In the genomic region with DNA sequence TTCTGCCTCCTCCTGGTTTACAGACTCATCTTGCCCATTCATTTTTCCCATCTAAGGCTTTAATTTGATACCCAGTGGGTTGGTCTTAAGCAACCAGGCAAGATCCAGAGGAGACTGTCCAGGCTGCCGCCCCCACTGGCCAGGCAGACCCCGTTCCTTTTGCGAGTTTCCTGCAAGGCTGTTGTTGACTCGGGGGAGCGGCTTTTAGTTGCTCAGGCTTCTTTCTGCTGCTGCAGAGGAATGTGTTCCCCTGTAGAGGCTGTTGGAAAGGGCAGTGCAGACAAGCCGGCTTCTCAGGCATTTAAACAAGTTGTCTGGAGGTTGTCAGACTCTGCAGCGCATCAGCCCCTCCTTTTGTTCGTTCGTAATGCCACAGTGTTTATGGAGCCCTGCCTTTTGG, we compare ENCODE assay signal across 15 cellular contexts.
DNase-seq lines count a peak whose midpoint lies in the region; ATAC-seq and TF ChIP-seq lines count a peak whose summit lies in the region.
"Had no signal": no experiment of that assay in that cellular context is flagged by ENCODE, and none has a peak within 500 bp of the region (broad histone marks: within the 10 kb centered on the region; RNA-seq: fewer than 3 reads in every experiment).

No MANE protein-coding gene starts in this region.

- H3F3A ChIP-seq in SK-N-SH (replicated peaks; ENCODE audit: insufficient read depth), result peaks cover 4% of the 10 kb centered on the region

- no peak overlapping the region for H3K4me2 ChIP-seq in SK-N-SH
- H3K4me2 ChIP-seq: A549 had no signal

- H3K4me3 ChIP-seq in A673 (ENCODE audit: low read depth, low read length, poor library complexity, severe bottlenecking), result no peak overlapping the region
- H3K4me3 ChIP-seq in SK-N-SH (ENCODE audit: low read depth in 2 of 2, low read length in 1 of 2), result no peak overlapping the region
- H3K4me3 ChIP-seq in fibroblast of pulmonary artery (replicated peaks; ENCODE audit: low read depth, low read length), result no peak overlapping the region
- no peak overlapping the region for H3K4me3 ChIP-seq in coronary artery
- H3K4me3 ChIP-seq: A549, Peyer's patch had no signal

- H3K9me3 ChIP-seq in A673 (ENCODE audit: low read depth, low read length, poor library complexity, severe bottlenecking) (no peaks in the 10 kb centered on the region), SK-N-SH (no peaks in the 10 kb centered on the region)
- H3K9me3 ChIP-seq: A549, Peyer's patch had no signal

- no peak; a peak in 1 of 4 replicates for TF ChIP-seq EP300 in SK-N-SH (IDR thresholded peaks at IDR 0.05; ENCODE audit: borderline replicate concordance in 1 of 2, low read depth in 1 of 2, low read length in 1 of 2)

- no peaks in the 10 kb centered on the region for H3K9me3 Mint-ChIP-seq in neural crest cell
- H3K9me3 Mint-ChIP-seq: natural killer cell had no signal

- H3K36me3 ChIP-seq in A673 (ENCODE audit: insufficient read depth, low read length, poor library complexity, severe bottlenecking) (no peaks in the 10 kb centered on the region), SK-N-SH (replicated peaks in 1 of 2; ENCODE audit: control insufficient read depth in 1 of 2, insufficient read depth in 2 of 2, low read length in 1 of 2) (peaks cover 7 to 9% of the 10 kb centered on the region in 2 experiments)
- H3K36me3 ChIP-seq: Peyer's patch had no signal

- H3K27ac ChIP-seq in A673 (ENCODE audit: low read depth, low read length, poor library complexity, severe bottlenecking) (no peak overlapping the region), SK-N-SH (ENCODE audit: low read depth in 2 of 2, low read length in 1 of 2) (peak overlapping the region; percentile 5 to 18; a peak in 2 of 4 replicates), coronary artery (no peak overlapping the region)
- H3K27ac ChIP-seq: A549 had no signal

- no peaks in the 10 kb centered on the region for H3K9me2 ChIP-seq in SK-N-SH

- H3K4me1 ChIP-seq in A673 (ENCODE audit: insufficient read depth, low read length, poor library complexity, severe bottlenecking) (peaks cover 8% of the 10 kb centered on the region), SK-N-SH (ENCODE audit: control insufficient read depth in 1 of 2, insufficient read depth in 2 of 2, low read depth in 1 of 2, low read length in 1 of 2) (peaks cover 20 to 26% of the 10 kb centered on the region in 2 experiments; a peak in 3 of 4 replicates)
- H3K4me1 ChIP-seq: Peyer's patch had no signal

- H3K27ac Mint-ChIP-seq in neural crest cell (ENCODE audit: unreplicated experiment), result peak overlapping the region; percentile 92
- H3K27ac Mint-ChIP-seq: IgD-negative memory B cell, natural killer cell had no signal

- no peaks in the 10 kb centered on the region for H3K27me3 ChIP-seq in A673 (replicated peaks; ENCODE audit: insufficient read depth, low read depth, low read length, poor library complexity)
- no peaks in the 10 kb centered on the region for H3K27me3 ChIP-seq in SK-N-SH (ENCODE audit: insufficient read depth)
- H3K27me3 ChIP-seq: Peyer's patch had no signal

- 74% methylated on average over 9 of the region's 9 CpGs for WGBS in SK-N-SH (ENCODE audit: low lambda C conversion rate)

- H3K27me3 Mint-ChIP-seq in neural crest cell (ENCODE audit: low read depth), result peaks cover 5% of the 10 kb centered on the region
- H3K27me3 Mint-ChIP-seq: IgD-negative memory B cell had no signal

- H3K4me1 Mint-ChIP-seq in neural crest cell, result peaks cover 48% of the 10 kb centered on the region

- TF ChIP-seq RAD21 in SK-N-SH (IDR thresholded peaks at IDR 0.05; ENCODE audit: low read length), result peak; percentile 61

- BruUV-seq in A673 (replicated peaks; lab: Mats Ljungman, UMichigan), result no TSS peak

- ATAC-seq in GM21515 (IDR thresholded peaks at IDR 0.05; ENCODE audit: unreplicated experiment), result no peak
- ATAC-seq: natural killer cell had no signal

- no peaks in the 10 kb centered on the region for H3K36me3 Mint-ChIP-seq in neural crest cell (ENCODE audit: low read depth)
- H3K36me3 Mint-ChIP-seq: natural killer cell had no signal

- H4K20me1 ChIP-seq in SK-N-SH (ENCODE audit: insufficient read depth), result 0 out of 2 replicates have a peak, but pooled peaks cover 13% of the 10 kb centered on the region

- POLR2A ChIA-PET in A673 (lab: Charles Lee; ENCODE audit: low non-redundant PET), result no interaction called here
- POLR2A ChIA-PET in SK-N-SH (lab: Yijun Ruan, JAX), result no interaction called here

- peaks cover 99% of the 10 kb centered on the region for H3K79me2 ChIP-seq in SK-N-SH (ENCODE audit: insufficient read depth)

- intact Hi-C loops in A673 (cut with micrococcal nuclease; ENCODE audit: unreplicated experiment), result no loop called here

- TF ChIP-seq CTCF in A673 (conservative IDR thresholded peaks at IDR 0.05; ENCODE audit: low read depth, low read length), result no peak
- peak; percentile 12; the same call in 1 of the 2 replicates for TF ChIP-seq CTCF in SK-N-SH (IDR thresholded peaks at IDR 0.05)
- no peak for TF ChIP-seq CTCF in fibroblast of pulmonary artery (IDR thresholded peaks at IDR 0.05; ENCODE audit: low read length, missing control alignments)
- TF ChIP-seq CTCF in neural crest cell (conservative IDR thresholded peaks at IDR 0.05), result peak; percentile 42
- TF ChIP-seq CTCF in coronary artery (IDR thresholded peaks at IDR 0.05), result no peak

- CTCF ChIA-PET in A673 (lab: Charles Lee) (no interaction called here), SK-N-SH (lab: Yijun Ruan, JAX) (interaction anchor here (1.0 to 1.9 kb wide), 4 partner anchors 8 to 140 kb away, joined by 3 to 4 read pairs (median 3); no protein-coding TSS in a partner anchor)

- no peak overlapping the region for H3K9ac ChIP-seq in SK-N-SH

- no peak overlapping the region for H2AFZ ChIP-seq in SK-N-SH (ENCODE audit: low read depth)

- DNase-seq in A673 (ENCODE audit: low spot score), result peak; percentile 39
- peak; percentile 34 for DNase-seq in SK-N-SH
- DNase-seq in fibroblast of pulmonary artery (ENCODE audit: low read depth), result peak; percentile 53
- peak; percentile 38 for DNase-seq in neural crest cell (ENCODE audit: low read depth, low spot score)
- no peak for DNase-seq in activated CD4-positive, alpha-beta T cell treated with anti-CD3 and anti-CD28 coated beads for 48 hours
- DNase-seq in RKO (ENCODE audit: low spot score), result no peak
- DNase-seq in coronary artery (ENCODE audit: low spot score), result no peak
- DNase-seq: activated T-cell treated with anti-CD3 and anti-CD28 coated beads, Interleukin-2, amount 50 U/mL, for 1 hour; central memory CD4-positive, alpha-beta T cell; natural killer cell; NCI-H2171 treated with DMSO at 0.1 percent for 48 hours; Peyer's patch had no signal

- H3K4me3 Mint-ChIP-seq in neural crest cell, result peak overlapping the region; percentile 67
- H3K4me3 Mint-ChIP-seq: IgD-negative memory B cell, natural killer cell had no signal

TF ChIP-seq in SK-N-SH, 30 proteins besides CTCF, POLR2A, EP300 and RAD21:
- TF ChIP-seq TCF12 (IDR thresholded peaks at IDR 0.05) (peak; percentile 16; the same call in 1 of the 2 replicates), SMC3 (IDR thresholded peaks at IDR 0.05; ENCODE audit: low read depth, low read length) (peak; percentile 41), MEF2A (IDR thresholded peaks at IDR 0.05; ENCODE audit: borderline replicate concordance, low read depth) (no peak), FOXJ3 (CRISPR knock-in tag; IDR thresholded peaks at IDR 0.05) (no peak), POLR2AphosphoS5 (IDR thresholded peaks at IDR 0.05; ENCODE audit: low read depth, low read length) (peak; percentile 23; the same call in 1 of the 2 replicates), SIN3A (IDR thresholded peaks at IDR 0.05; ENCODE audit: borderline replicate concordance, low read depth, low read length) (0 out of 2 replicates have a peak, but pooled peaks have one; percentile 53), RCOR1 (IDR thresholded peaks at IDR 0.05; ENCODE audit: low read length) (no peak; the same call in 1 of the 2 replicates)

Comparison
In these comparisons a context has a peak if more than half of its experiments do, and no peak if none do; other contexts are left out.
1. DNase-seq: peak in A673 (single experiment), SK-N-SH (single experiment), fibroblast of pulmonary artery (single experiment) and neural crest cell (single experiment); none in activated CD4-positive, alpha-beta T cell treated with anti-CD3 and anti-CD28 coated beads for 48 hours (single experiment), RKO (single experiment) and coronary artery (single experiment).
2. H3K27ac ChIP-seq: peak in SK-N-SH (2 of 2); none in A673 (single experiment) and coronary artery (0 of 2).
3. CTCF ChIP-seq: peak in SK-N-SH (single experiment) and neural crest cell (single experiment); none in A673 (single experiment), fibroblast of pulmonary artery (single experiment) and coronary artery (single experiment).